In the genomic region with DNA sequence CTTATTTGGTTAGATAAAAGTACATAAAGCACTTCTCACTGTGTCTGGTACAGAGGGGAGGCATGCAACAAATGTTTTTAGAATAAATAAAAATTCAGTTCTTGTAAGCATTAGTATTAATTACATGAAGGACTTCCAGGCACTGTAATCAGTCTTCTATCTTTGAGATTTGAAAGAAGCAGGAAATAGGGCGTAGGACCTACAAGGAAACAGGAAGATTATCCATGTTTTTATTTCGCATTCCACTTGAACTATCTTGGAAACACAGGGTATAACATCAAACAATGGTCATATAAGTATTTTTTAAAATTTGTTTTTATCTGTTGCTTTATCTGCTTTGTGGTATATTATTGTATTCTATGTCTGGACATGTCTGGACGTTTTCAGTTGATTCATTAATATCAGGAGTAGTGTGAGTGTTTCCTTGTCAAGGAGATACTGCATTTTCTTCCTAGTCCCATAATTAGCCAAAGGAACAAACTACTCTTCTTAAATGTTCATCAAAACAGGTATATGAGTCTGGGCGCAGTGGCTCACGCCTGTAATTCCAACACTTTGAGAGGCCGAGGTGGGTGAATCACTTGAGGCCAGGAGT, we compare ENCODE assay signal across 18 cellular contexts. TPM values are rescaled to one million over a fixed set of nuclear protein-coding genes. Genes with fewer than 3 reads are reported as not detected.
A peak's percentile ranks its signal among the peaks of the same experiment; 100 is the strongest.
DNase-seq lines count a peak whose midpoint lies in the region; TF ChIP-seq lines count a peak whose summit lies in the region.
"Had no signal": no experiment of that assay in that cellular context is flagged by ENCODE, and none has a peak within 500 bp of the region (broad histone marks: within the 10 kb centered on the region; RNA-seq: fewer than 3 reads in every experiment).

No MANE protein-coding gene starts in this region.

- H3K4ac ChIP-seq in mesendoderm (ENCODE audit: low read depth, low read length), result no peak overlapping the region

- no peak for DNase-seq in left ventricle myocardium inferior
- no peak for DNase-seq in cardiac septum (ENCODE audit: low spot score)
- no peak for DNase-seq in endothelial cell (ENCODE audit: low spot score)
- DNase-seq in mesendoderm, result no peak
- DNase-seq in type B pancreatic cell (ENCODE audit: extremely low spot score, unreplicated experiment), result no peak
- no peak for DNase-seq in NCI-H187 (lab: John Stamatoyannopoulos, UW)
- no peak for DNase-seq in tibial artery
- DNase-seq in NCI-H510A (lab: John Stamatoyannopoulos, UW), result no peak
- DNase-seq: activated gamma-delta T cell, caudate nucleus, dorsolateral prefrontal cortex, erythroblast, gastrocnemius medialis, OCI-M1, SJCRH30, T-helper 17 cell, WERI-Rb-1 had no signal

- no peak overlapping the region for H2BK120ac ChIP-seq in mesendoderm (ENCODE audit: low read depth, low read length)

- no peak overlapping the region for H4K8ac ChIP-seq in mesendoderm (ENCODE audit: low read depth, low read length)

- H3K56ac ChIP-seq in mesendoderm (ENCODE audit: low read length), result no peak overlapping the region

- H3K4me3 Mint-ChIP-seq in endothelial cell (ENCODE audit: unreplicated experiment) (peak overlapping the region; percentile 44), type B pancreatic cell (no peak overlapping the region)
- H3K4me3 Mint-ChIP-seq: T-helper 17 cell had no signal

- peak overlapping the region; percentile 57 for H3K27ac ChIP-seq in left ventricle myocardium inferior (replicated peaks)
- H3K27ac ChIP-seq in mesendoderm (ENCODE audit: low read depth, low read length), result no peak overlapping the region
- no peak overlapping the region for H3K27ac ChIP-seq in tibial artery
- H3K27ac ChIP-seq: dorsolateral prefrontal cortex, gastrocnemius medialis, SJCRH30, WERI-Rb-1 had no signal

- peak overlapping the region; percentile 28 for H3K18ac ChIP-seq in mesendoderm (ENCODE audit: low read length)

- H3K4me1 Mint-ChIP-seq in endothelial cell (ENCODE audit: unreplicated experiment), result peaks cover 51% of the 10 kb centered on the region
- peaks cover 12% of the 10 kb centered on the region for H3K4me1 Mint-ChIP-seq in type B pancreatic cell (ENCODE audit: unreplicated experiment)
- H3K4me1 Mint-ChIP-seq: T-helper 17 cell had no signal

- H3K27ac Mint-ChIP-seq in endothelial cell (ENCODE audit: unreplicated experiment), result peak overlapping the region; percentile 99
- peak overlapping the region; percentile 59 for H3K27ac Mint-ChIP-seq in type B pancreatic cell
- H3K27ac Mint-ChIP-seq: T-helper 17 cell had no signal

- H3K4me1 ChIP-seq in left ventricle myocardium inferior (peaks cover 56% of the 10 kb centered on the region), mesendoderm (ENCODE audit: control insufficient read depth, low read depth, low read length) (no peaks in the 10 kb centered on the region), tibial artery (peaks cover 0 to 22% (median 4%) of the 10 kb centered on the region in 4 donors)
- H3K4me1 ChIP-seq: SJCRH30 had no signal

- H3K23ac ChIP-seq in mesendoderm (ENCODE audit: low read length), result no peak overlapping the region

- H3K4me2 ChIP-seq in mesendoderm (ENCODE audit: low read length), result no peak overlapping the region
- H3K4me2 ChIP-seq: A549 had no signal

- no peak overlapping the region for H2AK5ac ChIP-seq in mesendoderm (ENCODE audit: low read length)

- no peak overlapping the region for H3K9ac ChIP-seq in mesendoderm (ENCODE audit: low read length)

- no peak overlapping the region for H2BK5ac ChIP-seq in mesendoderm (ENCODE audit: low read length)

- H3K36me3 ChIP-seq in left ventricle myocardium inferior, result no peaks in the 10 kb centered on the region
- H3K36me3 ChIP-seq in mesendoderm (ENCODE audit: control insufficient read depth, insufficient read depth, low read length), result no peaks in the 10 kb centered on the region
- no peaks in the 10 kb centered on the region for H3K36me3 ChIP-seq in tibial artery
- H3K36me3 ChIP-seq: gastrocnemius medialis, WERI-Rb-1 had no signal

- no peak overlapping the region for H2BK15ac ChIP-seq in mesendoderm (replicated peaks; ENCODE audit: low read depth)

- no peaks in the 10 kb centered on the region for H3K9me3 ChIP-seq in left ventricle myocardium inferior (replicated peaks)
- no peaks in the 10 kb centered on the region for H3K9me3 ChIP-seq in tibial artery
- H3K9me3 ChIP-seq: A549, gastrocnemius medialis, SJCRH30 had no signal

- H3K27me3 Mint-ChIP-seq in endothelial cell (ENCODE audit: unreplicated experiment), result peaks cover 1% of the 10 kb centered on the region
- no peaks in the 10 kb centered on the region for H3K27me3 Mint-ChIP-seq in type B pancreatic cell
- H3K27me3 Mint-ChIP-seq: T-helper 17 cell had no signal

- peaks cover 3% of the 10 kb centered on the region for H3K79me1 ChIP-seq in mesendoderm (ENCODE audit: low read length)

- H3K27me3 ChIP-seq in left ventricle myocardium inferior (ENCODE audit: low read depth), result no peaks in the 10 kb centered on the region
- H3K27me3 ChIP-seq in mesendoderm (ENCODE audit: insufficient read depth, low read length, poor library complexity), result no peaks in the 10 kb centered on the region
- H3K27me3 ChIP-seq in tibial artery, result no peaks in the 10 kb centered on the region
- H3K27me3 ChIP-seq: dorsolateral prefrontal cortex, gastrocnemius medialis, SJCRH30 had no signal

- no CpG with 5 or more reads among the region's 6 CpGs for WGBS in mesendoderm (ENCODE audit: extremely low coverage, insufficient coverage, low lambda C conversion rate)

- H3K9me3 Mint-ChIP-seq in endothelial cell (ENCODE audit: unreplicated experiment) (no peaks in the 10 kb centered on the region), type B pancreatic cell (peaks cover 4% of the 10 kb centered on the region)

- H3K4me3 ChIP-seq in left ventricle myocardium inferior (no peak overlapping the region), mesendoderm (ENCODE audit: low read length) (no peak overlapping the region), tibial artery (no peak overlapping the region)
- H3K4me3 ChIP-seq: A549, dorsolateral prefrontal cortex, gastrocnemius medialis, SJCRH30 had no signal

- TF ChIP-seq CTCF in left ventricle myocardium inferior (IDR thresholded peaks at IDR 0.05; ENCODE audit: borderline replicate concordance) (no peak), endothelial cell (IDR thresholded peaks at IDR 0.05; ENCODE audit: unreplicated experiment) (no peak), type B pancreatic cell (conservative IDR thresholded peaks at IDR 0.05) (no peak), tibial artery (IDR thresholded peaks at IDR 0.05) (no peak)

- peaks cover 70% of the 10 kb centered on the region for H3K79me2 ChIP-seq in mesendoderm (ENCODE audit: control insufficient read depth, insufficient read depth, low read length)

- no peak overlapping the region for H4K5ac ChIP-seq in mesendoderm (ENCODE audit: low read length)

- intact Hi-C loops in left ventricle myocardium inferior (cut with micrococcal nuclease) (no loop called here), cardiac septum (cut with DNase I) (no loop called here), tibial artery (cut with DNase I; ENCODE audit: low total_unique reads) (no loop called here)

- no peaks in the 10 kb centered on the region for H3K36me3 Mint-ChIP-seq in endothelial cell (ENCODE audit: low read depth, unreplicated experiment)
- H3K36me3 Mint-ChIP-seq in type B pancreatic cell, result peaks cover 19% of the 10 kb centered on the region

RNA-seq across cellular contexts. Expression of gene BMPR2, which starts 32.5 kb away (rescaled TPM):
- total RNA-seq in left ventricle myocardium inferior (51.7 TPM), cardiac septum (83.6 TPM), endothelial cell (ENCODE audit: unreplicated experiment) (88.9 TPM), type B pancreatic cell (ENCODE audit: low replicate concordance) (32.1 and 34.8 TPM in 2 replicates)
- 15.0 TPM for polyA plus RNA-seq in mesendoderm (2013, experiment 1 of 2)
- 15.1 TPM for polyA plus RNA-seq in mesendoderm (2013, experiment 2 of 2)
